Comparison of ENCODE assay signal across 1 cellular context in the genomic region with DNA sequence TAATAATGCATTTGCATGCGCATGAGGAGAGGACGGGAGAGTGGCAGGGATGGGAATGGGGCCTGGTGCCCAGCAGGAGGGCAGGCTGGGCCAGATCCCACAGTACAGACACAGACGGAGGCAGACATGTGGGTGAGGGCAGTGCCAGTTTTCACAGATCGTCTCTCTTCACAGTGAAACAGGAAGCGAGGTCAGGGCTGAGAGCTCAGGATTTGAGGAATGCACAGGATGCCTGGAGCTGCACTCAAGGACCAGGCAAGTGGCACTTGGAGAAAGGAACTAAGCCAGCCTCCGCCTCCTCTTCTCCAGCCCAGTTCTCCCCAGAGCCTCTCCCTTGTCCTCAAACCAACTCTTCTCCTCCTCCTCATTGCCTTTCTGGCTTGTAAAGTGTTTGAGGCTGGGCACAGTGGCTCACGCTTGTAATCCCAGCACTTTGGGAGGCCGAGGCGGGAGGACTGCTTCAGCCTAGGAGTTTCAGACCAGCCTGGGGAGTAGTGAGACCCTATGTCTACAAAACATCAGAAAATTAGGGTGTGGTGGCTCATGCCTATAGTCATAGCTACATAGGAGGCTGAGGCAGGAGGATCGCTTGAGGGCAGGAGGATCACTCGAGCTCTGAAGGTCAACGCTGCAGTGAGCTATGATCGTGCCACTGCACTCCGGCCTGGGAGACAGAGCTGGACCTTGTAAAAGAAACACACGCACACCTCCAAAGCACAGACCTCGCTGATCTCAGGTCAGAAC.
TF ChIP-seq lines count a peak whose summit lies in the region.

No MANE protein-coding gene starts in this region.

TF ChIP-seq in H1, 55 proteins besides CTCF, POLR2A, EP300 and RAD21:
- TF ChIP-seq HDAC2 (IDR thresholded peaks at IDR 0.05; ENCODE audit: borderline replicate concordance in 1 of 2, low read depth in 2 of 2, low read length in 2 of 2) = no peak
- TF ChIP-seq PHF8 (conservative IDR thresholded peaks at IDR 0.05; ENCODE audit: low read depth, low read length) = no peak
- no peak for TF ChIP-seq RBBP5 (IDR thresholded peaks at IDR 0.05; ENCODE audit: borderline replicate concordance, low read depth, low read length)
- TF ChIP-seq CTBP2 (IDR thresholded peaks at IDR 0.05; ENCODE audit: borderline replicate concordance, insufficient read depth, insufficient read length, low read length) = no peak
- no peak for TF ChIP-seq GABPA (IDR thresholded peaks at IDR 0.05; ENCODE audit: borderline replicate concordance, insufficient read depth, low read length)
- no peak for TF ChIP-seq TAF7 (optimal IDR thresholded peaks at IDR 0.05; ENCODE audit: borderline replicate concordance, low read depth, low read length)
- TF ChIP-seq CBX8 (IDR thresholded peaks at IDR 0.05; ENCODE audit: borderline replicate concordance, low read depth, low read length) = no peak
- TF ChIP-seq, protein P1, sequence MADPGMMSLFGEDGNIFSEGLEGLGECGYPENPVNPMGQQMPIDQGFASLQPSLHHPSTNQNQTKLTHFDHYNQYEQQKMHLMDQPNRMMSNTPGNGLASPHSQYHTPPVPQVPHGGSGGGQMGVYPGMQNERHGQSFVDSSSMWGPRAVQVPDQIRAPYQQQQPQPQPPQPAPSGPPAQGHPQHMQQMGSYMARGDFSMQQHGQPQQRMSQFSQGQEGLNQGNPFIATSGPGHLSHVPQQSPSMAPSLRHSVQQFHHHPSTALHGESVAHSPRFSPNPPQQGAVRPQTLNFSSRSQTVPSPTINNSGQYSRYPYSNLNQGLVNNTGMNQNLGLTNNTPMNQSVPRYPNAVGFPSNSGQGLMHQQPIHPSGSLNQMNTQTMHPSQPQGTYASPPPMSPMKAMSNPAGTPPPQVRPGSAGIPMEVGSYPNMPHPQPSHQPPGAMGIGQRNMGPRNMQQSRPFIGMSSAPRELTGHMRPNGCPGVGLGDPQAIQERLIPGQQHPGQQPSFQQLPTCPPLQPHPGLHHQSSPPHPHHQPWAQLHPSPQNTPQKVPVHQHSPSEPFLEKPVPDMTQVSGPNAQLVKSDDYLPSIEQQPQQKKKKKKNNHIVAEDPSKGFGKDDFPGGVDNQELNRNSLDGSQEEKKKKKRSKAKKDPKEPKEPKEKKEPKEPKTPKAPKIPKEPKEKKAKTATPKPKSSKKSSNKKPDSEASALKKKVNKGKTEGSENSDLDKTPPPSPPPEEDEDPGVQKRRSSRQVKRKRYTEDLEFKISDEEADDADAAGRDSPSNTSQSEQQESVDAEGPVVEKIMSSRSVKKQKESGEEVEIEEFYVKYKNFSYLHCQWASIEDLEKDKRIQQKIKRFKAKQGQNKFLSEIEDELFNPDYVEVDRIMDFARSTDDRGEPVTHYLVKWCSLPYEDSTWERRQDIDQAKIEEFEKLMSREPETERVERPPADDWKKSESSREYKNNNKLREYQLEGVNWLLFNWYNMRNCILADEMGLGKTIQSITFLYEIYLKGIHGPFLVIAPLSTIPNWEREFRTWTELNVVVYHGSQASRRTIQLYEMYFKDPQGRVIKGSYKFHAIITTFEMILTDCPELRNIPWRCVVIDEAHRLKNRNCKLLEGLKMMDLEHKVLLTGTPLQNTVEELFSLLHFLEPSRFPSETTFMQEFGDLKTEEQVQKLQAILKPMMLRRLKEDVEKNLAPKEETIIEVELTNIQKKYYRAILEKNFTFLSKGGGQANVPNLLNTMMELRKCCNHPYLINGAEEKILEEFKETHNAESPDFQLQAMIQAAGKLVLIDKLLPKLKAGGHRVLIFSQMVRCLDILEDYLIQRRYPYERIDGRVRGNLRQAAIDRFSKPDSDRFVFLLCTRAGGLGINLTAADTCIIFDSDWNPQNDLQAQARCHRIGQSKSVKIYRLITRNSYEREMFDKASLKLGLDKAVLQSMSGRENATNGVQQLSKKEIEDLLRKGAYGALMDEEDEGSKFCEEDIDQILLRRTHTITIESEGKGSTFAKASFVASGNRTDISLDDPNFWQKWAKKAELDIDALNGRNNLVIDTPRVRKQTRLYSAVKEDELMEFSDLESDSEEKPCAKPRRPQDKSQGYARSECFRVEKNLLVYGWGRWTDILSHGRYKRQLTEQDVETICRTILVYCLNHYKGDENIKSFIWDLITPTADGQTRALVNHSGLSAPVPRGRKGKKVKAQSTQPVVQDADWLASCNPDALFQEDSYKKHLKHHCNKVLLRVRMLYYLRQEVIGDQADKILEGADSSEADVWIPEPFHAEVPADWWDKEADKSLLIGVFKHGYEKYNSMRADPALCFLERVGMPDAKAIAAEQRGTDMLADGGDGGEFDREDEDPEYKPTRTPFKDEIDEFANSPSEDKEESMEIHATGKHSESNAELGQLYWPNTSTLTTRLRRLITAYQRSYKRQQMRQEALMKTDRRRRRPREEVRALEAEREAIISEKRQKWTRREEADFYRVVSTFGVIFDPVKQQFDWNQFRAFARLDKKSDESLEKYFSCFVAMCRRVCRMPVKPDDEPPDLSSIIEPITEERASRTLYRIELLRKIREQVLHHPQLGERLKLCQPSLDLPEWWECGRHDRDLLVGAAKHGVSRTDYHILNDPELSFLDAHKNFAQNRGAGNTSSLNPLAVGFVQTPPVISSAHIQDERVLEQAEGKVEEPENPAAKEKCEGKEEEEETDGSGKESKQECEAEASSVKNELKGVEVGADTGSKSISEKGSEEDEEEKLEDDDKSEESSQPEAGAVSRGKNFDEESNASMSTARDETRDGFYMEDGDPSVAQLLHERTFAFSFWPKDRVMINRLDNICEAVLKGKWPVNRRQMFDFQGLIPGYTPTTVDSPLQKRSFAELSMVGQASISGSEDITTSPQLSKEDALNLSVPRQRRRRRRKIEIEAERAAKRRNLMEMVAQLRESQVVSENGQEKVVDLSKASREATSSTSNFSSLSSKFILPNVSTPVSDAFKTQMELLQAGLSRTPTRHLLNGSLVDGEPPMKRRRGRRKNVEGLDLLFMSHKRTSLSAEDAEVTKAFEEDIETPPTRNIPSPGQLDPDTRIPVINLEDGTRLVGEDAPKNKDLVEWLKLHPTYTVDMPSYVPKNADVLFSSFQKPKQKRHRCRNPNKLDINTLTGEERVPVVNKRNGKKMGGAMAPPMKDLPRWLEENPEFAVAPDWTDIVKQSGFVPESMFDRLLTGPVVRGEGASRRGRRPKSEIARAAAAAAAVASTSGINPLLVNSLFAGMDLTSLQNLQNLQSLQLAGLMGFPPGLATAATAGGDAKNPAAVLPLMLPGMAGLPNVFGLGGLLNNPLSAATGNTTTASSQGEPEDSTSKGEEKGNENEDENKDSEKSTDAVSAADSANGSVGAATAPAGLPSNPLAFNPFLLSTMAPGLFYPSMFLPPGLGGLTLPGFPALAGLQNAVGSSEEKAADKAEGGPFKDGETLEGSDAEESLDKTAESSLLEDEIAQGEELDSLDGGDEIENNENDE (IDR thresholded peaks at IDR 0.05; ENCODE audit: insufficient replicate concordance, low read length) = no peak
- TF ChIP-seq RNF2 (IDR thresholded peaks at IDR 0.05; ENCODE audit: borderline replicate concordance, low read depth, low read length, missing control alignments, poor library complexity, severe bottlenecking) = no peak
- no peak for TF ChIP-seq SAP30 (IDR thresholded peaks at IDR 0.05; ENCODE audit: insufficient read depth, insufficient replicate concordance, low read length)
- no peak for TF ChIP-seq FOSL1 (IDR thresholded peaks at IDR 0.05; ENCODE audit: insufficient read depth, low read depth, low read length)
- TF ChIP-seq POU5F1 (IDR thresholded peaks at IDR 0.05; ENCODE audit: low read depth, low read length) = no peak
